In the genomic region with DNA sequence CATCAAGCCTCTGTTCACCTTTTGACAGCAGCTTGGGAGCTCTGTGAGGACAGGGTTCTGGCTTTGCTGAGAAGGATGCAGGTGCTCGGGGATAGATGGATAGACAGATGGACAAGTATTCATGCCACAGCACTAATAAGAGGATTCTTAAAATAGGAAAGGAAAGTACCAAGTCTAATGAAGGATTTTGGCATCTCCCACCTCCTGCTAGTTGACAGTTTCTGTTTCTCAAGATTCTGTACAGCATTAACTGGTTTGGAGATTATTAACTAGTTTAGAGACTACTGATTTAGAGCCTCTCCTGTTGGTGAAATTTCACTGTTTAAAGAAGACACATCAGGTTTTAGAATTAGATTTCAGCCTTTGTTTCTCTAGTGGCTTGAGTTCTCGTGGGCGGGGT, we compare ENCODE assay signal across 21 cellular contexts.
DNase-seq lines count a peak whose midpoint lies in the region; ATAC-seq, FAIRE-seq and TF ChIP-seq lines count a peak whose summit lies in the region.
"Had no signal": no experiment of that assay in that cellular context is flagged by ENCODE, and none has a peak within 500 bp of the region (broad histone marks: within the 10 kb centered on the region; RNA-seq: fewer than 3 reads in every experiment).

No MANE protein-coding gene starts in this region.

- H3K27me3 ChIP-seq in naive thymus-derived CD4-positive, alpha-beta T cell (ENCODE audit: control insufficient read depth in 2 of 2, insufficient read depth in 2 of 2, low read length in 2 of 2) = no peaks in the 10 kb centered on the region
- H3K27me3 ChIP-seq: colonic mucosa had no signal

- ATAC-seq in GM19395 (IDR thresholded peaks at IDR 0.05; ENCODE audit: unreplicated experiment) (peak; percentile 63), HG02938 (IDR thresholded peaks at IDR 0.05; ENCODE audit: unreplicated experiment) (peak; percentile 59), HG03571 (IDR thresholded peaks at IDR 0.05; ENCODE audit: unreplicated experiment) (peak; percentile 80), omental fat pad (ENCODE audit: low FRiP score) (no peak)
- no peak for ATAC-seq in naive thymus-derived CD4-positive, alpha-beta T cell
- ATAC-seq: mucosa of descending colon had no signal

- H3K9me3 Mint-ChIP-seq in naive thymus-derived CD4-positive, alpha-beta T cell = peaks cover 0 to 2% (median 0%) of the 10 kb centered on the region in 11 donors
- H3K9me3 Mint-ChIP-seq in endothelial cell (ENCODE audit: unreplicated experiment) = no peaks in the 10 kb centered on the region
- H3K9me3 Mint-ChIP-seq: activated naive CD8-positive, alpha-beta T cell treated with anti-CD3 and anti-CD28 coated beads for 36 hours; activated T-helper 1 cell treated with anti-CD3 and anti-CD28 coated beads, Interleukin-12 subunit alpha, Interleukin-12 subunit beta, Interleukin-2, Interleukin-4 antibody, amounts not matched to agents 30 ng/mL and 10 ng/mL and 1 ng/mL, durations not matched to agents 14 hours and 24 hours and 36 hours had no signal

- TF ChIP-seq CTCF in omental fat pad (IDR thresholded peaks at IDR 0.05) (no peak), endothelial cell (IDR thresholded peaks at IDR 0.05; ENCODE audit: unreplicated experiment) (no peak)

- H3K36me3 ChIP-seq in naive thymus-derived CD4-positive, alpha-beta T cell (ENCODE audit: control insufficient read depth in 2 of 3, insufficient read depth in 3 of 3, low read length in 3 of 3) = no peaks in the 10 kb centered on the region
- H3K36me3 ChIP-seq: colonic mucosa, left ventricle myocardium inferior had no signal

- POLR2A ChIA-PET in naive thymus-derived CD4-positive, alpha-beta T cell (lab: Charles Lee) = no interaction called here

- H3K27me3 Mint-ChIP-seq in naive thymus-derived CD4-positive, alpha-beta T cell = peaks cover 21 to 44% (median 42%) of the 10 kb centered on the region in 5 donors
- H3K27me3 Mint-ChIP-seq in endothelial cell (ENCODE audit: unreplicated experiment) = peaks cover 5% of the 10 kb centered on the region

- intact Hi-C loops in naive thymus-derived CD4-positive, alpha-beta T cell (cut with micrococcal nuclease) = no loop called here

- CTCF ChIA-PET in naive thymus-derived CD4-positive, alpha-beta T cell (lab: Charles Lee) = interaction anchor here (0.8 kb wide), 1 partner anchor 292 kb away, joined by 3 read pairs; no protein-coding TSS in a partner anchor

- H3K9me3 ChIP-seq in naive thymus-derived CD4-positive, alpha-beta T cell (ENCODE audit: control insufficient read depth in 2 of 3, low read length in 3 of 3) = no peaks in the 10 kb centered on the region
- H3K9me3 ChIP-seq: colonic mucosa, left ventricle myocardium inferior, mucosa of descending colon had no signal

- H3K27ac ChIP-seq in naive thymus-derived CD4-positive, alpha-beta T cell (ENCODE audit: low read depth, low read length) = no peak overlapping the region
- H3K27ac ChIP-seq: colonic mucosa, left ventricle myocardium inferior, RWPE1 had no signal

- H3K4me3 Mint-ChIP-seq in naive thymus-derived CD4-positive, alpha-beta T cell = no peak overlapping the region
- no peak overlapping the region for H3K4me3 Mint-ChIP-seq in endothelial cell (ENCODE audit: unreplicated experiment)
- H3K4me3 Mint-ChIP-seq: activated naive CD8-positive, alpha-beta T cell treated with anti-CD3 and anti-CD28 coated beads for 36 hours; activated T-helper 1 cell treated with anti-CD3 and anti-CD28 coated beads, Interleukin-12 subunit alpha, Interleukin-12 subunit beta, Interleukin-2, Interleukin-4 antibody, amounts not matched to agents 30 ng/mL and 10 ng/mL and 1 ng/mL, durations not matched to agents 14 hours and 24 hours and 36 hours; brain had no signal

- DNase-seq in GM18507 (ENCODE audit: extremely low spot score, insufficient read length, low read depth) = peak; percentile 35
- no peak for DNase-seq in SIG-M5 (lab: John Stamatoyannopoulos, UW)
- no peak for DNase-seq in naive thymus-derived CD4-positive, alpha-beta T cell
- no peak for DNase-seq in omental fat pad (ENCODE audit: low spot score)
- DNase-seq in endothelial cell (ENCODE audit: low spot score) = no peak
- DNase-seq: activated CD4-positive, alpha-beta T cell treated with anti-CD3 and anti-CD28 coated beads for 1 hour; activated naive CD8-positive, alpha-beta T cell treated with anti-CD3 and anti-CD28 coated beads for 36 hours; C1 segment of cervical spinal cord; colonic mucosa; KBM-7; left ventricle myocardium inferior; mucosa of descending colon; NCI-H2081; NCI-H510A; T1000 had no signal

- H3K27ac Mint-ChIP-seq in naive thymus-derived CD4-positive, alpha-beta T cell = no peak overlapping the region
- H3K27ac Mint-ChIP-seq in endothelial cell (ENCODE audit: unreplicated experiment) = no peak overlapping the region
- H3K27ac Mint-ChIP-seq: activated naive CD8-positive, alpha-beta T cell treated with anti-CD3 and anti-CD28 coated beads for 36 hours; activated T-helper 1 cell treated with anti-CD3 and anti-CD28 coated beads, Interleukin-12 subunit alpha, Interleukin-12 subunit beta, Interleukin-2, Interleukin-4 antibody, amounts not matched to agents 30 ng/mL and 10 ng/mL and 1 ng/mL, durations not matched to agents 14 hours and 24 hours and 36 hours; brain had no signal

- peak; percentile 91 for FAIRE-seq in GM18507 (lab: Jason Lieb, UNC)

- no peaks in the 10 kb centered on the region for H3K4me1 ChIP-seq in naive thymus-derived CD4-positive, alpha-beta T cell (ENCODE audit: control insufficient read depth in 2 of 2, insufficient read depth in 2 of 2, low read length in 2 of 2)
- H3K4me1 ChIP-seq: colonic mucosa, left ventricle myocardium inferior had no signal

- no peak overlapping the region for H3K4me3 ChIP-seq in naive thymus-derived CD4-positive, alpha-beta T cell (ENCODE audit: low read length)
- H3K4me3 ChIP-seq: colonic mucosa, left ventricle myocardium inferior, mucosa of descending colon had no signal

- H3K4me1 Mint-ChIP-seq in naive thymus-derived CD4-positive, alpha-beta T cell = peaks cover 0 to 7% (median 0%) of the 10 kb centered on the region in 7 donors
- peaks cover 32% of the 10 kb centered on the region for H3K4me1 Mint-ChIP-seq in endothelial cell (ENCODE audit: unreplicated experiment)
- H3K4me1 Mint-ChIP-seq: activated naive CD8-positive, alpha-beta T cell treated with anti-CD3 and anti-CD28 coated beads for 36 hours; brain had no signal

- H3K36me3 Mint-ChIP-seq in naive thymus-derived CD4-positive, alpha-beta T cell = no peaks in the 10 kb centered on the region
- H3K36me3 Mint-ChIP-seq in endothelial cell (ENCODE audit: low read depth, unreplicated experiment) = no peaks in the 10 kb centered on the region
- H3K36me3 Mint-ChIP-seq: activated naive CD8-positive, alpha-beta T cell treated with anti-CD3 and anti-CD28 coated beads for 36 hours; brain had no signal

Comparison
In these comparisons a context has a peak if more than half of its experiments do, and no peak if none do; other contexts are left out.
1. ATAC-seq: peak in GM19395 (single experiment), HG02938 (single experiment) and HG03571 (single experiment); none in naive thymus-derived CD4-positive, alpha-beta T cell (single experiment) and omental fat pad (single experiment).